Comparison of ENCODE assay signal across 1 cellular context in the genomic region with DNA sequence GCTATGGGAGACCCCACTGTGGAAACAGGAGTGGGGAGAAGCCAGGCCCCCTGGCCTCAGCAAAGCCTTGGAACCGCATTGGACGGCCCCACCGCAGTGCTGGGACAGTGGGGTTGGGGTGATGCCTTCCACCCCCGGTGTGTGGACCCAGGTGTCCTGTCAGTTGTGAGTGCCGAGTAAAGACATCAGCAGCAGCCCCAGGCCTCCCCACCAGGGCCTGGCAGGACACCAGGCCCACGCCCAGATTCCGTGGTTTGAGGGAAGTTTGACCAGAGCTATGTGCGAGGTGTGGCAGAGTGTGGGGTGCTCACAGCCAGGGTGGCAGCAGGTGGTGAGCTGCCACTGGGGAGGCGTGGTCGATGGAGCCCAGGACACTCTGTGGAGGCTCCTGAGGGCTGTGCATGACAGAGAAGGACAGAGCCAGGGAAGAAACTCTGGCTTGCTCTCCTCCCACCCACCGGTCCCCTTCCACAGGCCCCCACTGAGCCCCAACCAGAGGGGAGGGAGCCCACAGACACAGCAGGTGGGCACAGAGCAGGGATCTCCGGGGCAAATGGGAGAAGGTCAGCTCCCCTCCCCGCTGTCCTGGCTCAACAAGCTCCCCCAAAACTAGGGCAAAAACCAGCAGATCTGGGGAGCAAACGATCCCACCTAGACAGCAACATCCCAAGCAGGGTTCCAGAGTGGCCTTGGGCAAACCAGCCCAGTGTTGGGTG.
TF ChIP-seq lines count a peak whose summit lies in the region.

No MANE protein-coding gene starts in this region.

TF ChIP-seq in HCT116, 20 proteins besides CTCF, POLR2A, EP300 and RAD21 (continued from another document):
- TF ChIP-seq, protein P1, sequence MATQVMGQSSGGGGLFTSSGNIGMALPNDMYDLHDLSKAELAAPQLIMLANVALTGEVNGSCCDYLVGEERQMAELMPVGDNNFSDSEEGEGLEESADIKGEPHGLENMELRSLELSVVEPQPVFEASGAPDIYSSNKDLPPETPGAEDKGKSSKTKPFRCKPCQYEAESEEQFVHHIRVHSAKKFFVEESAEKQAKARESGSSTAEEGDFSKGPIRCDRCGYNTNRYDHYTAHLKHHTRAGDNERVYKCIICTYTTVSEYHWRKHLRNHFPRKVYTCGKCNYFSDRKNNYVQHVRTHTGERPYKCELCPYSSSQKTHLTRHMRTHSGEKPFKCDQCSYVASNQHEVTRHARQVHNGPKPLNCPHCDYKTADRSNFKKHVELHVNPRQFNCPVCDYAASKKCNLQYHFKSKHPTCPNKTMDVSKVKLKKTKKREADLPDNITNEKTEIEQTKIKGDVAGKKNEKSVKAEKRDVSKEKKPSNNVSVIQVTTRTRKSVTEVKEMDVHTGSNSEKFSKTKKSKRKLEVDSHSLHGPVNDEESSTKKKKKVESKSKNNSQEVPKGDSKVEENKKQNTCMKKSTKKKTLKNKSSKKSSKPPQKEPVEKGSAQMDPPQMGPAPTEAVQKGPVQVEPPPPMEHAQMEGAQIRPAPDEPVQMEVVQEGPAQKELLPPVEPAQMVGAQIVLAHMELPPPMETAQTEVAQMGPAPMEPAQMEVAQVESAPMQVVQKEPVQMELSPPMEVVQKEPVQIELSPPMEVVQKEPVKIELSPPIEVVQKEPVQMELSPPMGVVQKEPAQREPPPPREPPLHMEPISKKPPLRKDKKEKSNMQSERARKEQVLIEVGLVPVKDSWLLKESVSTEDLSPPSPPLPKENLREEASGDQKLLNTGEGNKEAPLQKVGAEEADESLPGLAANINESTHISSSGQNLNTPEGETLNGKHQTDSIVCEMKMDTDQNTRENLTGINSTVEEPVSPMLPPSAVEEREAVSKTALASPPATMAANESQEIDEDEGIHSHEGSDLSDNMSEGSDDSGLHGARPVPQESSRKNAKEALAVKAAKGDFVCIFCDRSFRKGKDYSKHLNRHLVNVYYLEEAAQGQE (IDR thresholded peaks at IDR 0.05; ENCODE audit: low read depth) = no peak
- TF ChIP-seq, protein P2, sequence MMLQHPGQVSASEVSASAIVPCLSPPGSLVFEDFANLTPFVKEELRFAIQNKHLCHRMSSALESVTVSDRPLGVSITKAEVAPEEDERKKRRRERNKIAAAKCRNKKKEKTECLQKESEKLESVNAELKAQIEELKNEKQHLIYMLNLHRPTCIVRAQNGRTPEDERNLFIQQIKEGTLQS (IDR thresholded peaks at IDR 0.05) = no peak
- no peak for TF ChIP-seq EZH2phosphoT487 (IDR thresholded peaks at IDR 0.05; ENCODE audit: borderline replicate concordance)
- TF ChIP-seq EGR1 (IDR thresholded peaks at IDR 0.05; ENCODE audit: low read depth) = no peak
- TF ChIP-seq CEBPB (IDR thresholded peaks at IDR 0.05; ENCODE audit: low read depth) = no peak
- TF ChIP-seq, protein P3, sequence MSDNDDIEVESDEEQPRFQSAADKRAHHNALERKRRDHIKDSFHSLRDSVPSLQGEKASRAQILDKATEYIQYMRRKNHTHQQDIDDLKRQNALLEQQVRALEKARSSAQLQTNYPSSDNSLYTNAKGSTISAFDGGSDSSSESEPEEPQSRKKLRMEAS (IDR thresholded peaks at IDR 0.05) = no peak
- no peak for TF ChIP-seq ZNF274 (IDR thresholded peaks at IDR 0.05; ENCODE audit: low read depth, low read length)
- no peak for TF ChIP-seq TCF7L2 (IDR thresholded peaks at IDR 0.05; ENCODE audit: borderline replicate concordance, extremely low read depth, insufficient read depth, insufficient read length)
- TF ChIP-seq YY1 (IDR thresholded peaks at IDR 0.05; ENCODE audit: extremely low read depth, insufficient replicate concordance, low read depth, low read length) = no peak
- no peak for TF ChIP-seq SRF (IDR thresholded peaks at IDR 0.05; ENCODE audit: low read depth)
